11 cellular contexts compared by ENCODE assay signal in genomic region chr2:101124061-101124460, GRCh38. TPM values are rescaled to one million over a fixed set of nuclear protein-coding genes. Genes with fewer than 3 reads are reported as not detected.
DNase-seq lines count a peak whose midpoint lies in the region; ATAC-seq and TF ChIP-seq lines count a peak whose summit lies in the region.
"Had no signal": no experiment of that assay in that cellular context is flagged by ENCODE, and none has a peak within 500 bp of the region (broad histone marks: within the 10 kb centered on the region; RNA-seq: fewer than 3 reads in every experiment).

No MANE protein-coding gene starts in this region.

- H3K9me3 ChIP-seq in AG04450 (ENCODE audit: control insufficient read depth, insufficient read depth, low read length), result no peaks in the 10 kb centered on the region
- no peaks in the 10 kb centered on the region for H3K9me3 ChIP-seq in Peyer's patch
- H3K9me3 ChIP-seq in esophagus muscularis mucosa, result no peaks in the 10 kb centered on the region

- peak in 1 of 2 donors; percentile 41 for TF ChIP-seq POLR2A in Peyer's patch (IDR thresholded peaks at IDR 0.05)
- no peak for TF ChIP-seq POLR2A in esophagus muscularis mucosa (IDR thresholded peaks at IDR 0.05; ENCODE audit: low read depth)

- no peaks in the 10 kb centered on the region for H3K9me3 Mint-ChIP-seq in osteocyte (ENCODE audit: unreplicated experiment)
- H3K9me3 Mint-ChIP-seq: activated naive CD4-positive, alpha-beta T cell treated with anti-CD3 and anti-CD28 coated beads for 36 hours had no signal

- intact Hi-C loops in esophagus muscularis mucosa (cut with DNase I), result no loop called here

- no peak for TF ChIP-seq CTCF in AG04450 (IDR thresholded peaks at IDR 0.05; ENCODE audit: low read depth, low read length)
- no peak for TF ChIP-seq CTCF in Peyer's patch (IDR thresholded peaks at IDR 0.05)
- TF ChIP-seq CTCF in esophagus muscularis mucosa (IDR thresholded peaks at IDR 0.05), result no peak
- TF ChIP-seq CTCF in osteocyte (IDR thresholded peaks at IDR 0.05), result no peak
- TF ChIP-seq CTCF in GM10248 (IDR thresholded peaks at IDR 0.05; ENCODE audit: control extremely low read depth, extremely low read depth, low read depth, missing control alignments), result no peak

- 90% methylated on average over 2 of the region's 2 CpGs for WGBS in esophagus muscularis mucosa

- peaks cover 74% of the 10 kb centered on the region for H3K4me1 Mint-ChIP-seq in osteocyte (ENCODE audit: unreplicated experiment)

- peaks cover 0 to 61% (median 7%) of the 10 kb centered on the region in 4 donors for H3K4me1 ChIP-seq in Peyer's patch
- H3K4me1 ChIP-seq in esophagus muscularis mucosa, result peaks cover 59 to 80% (median 64%) of the 10 kb centered on the region in 4 donors

- H3K27me3 ChIP-seq in AG04450 (ENCODE audit: control insufficient read depth, insufficient read depth, low read length), result peaks cover 2% of the 10 kb centered on the region
- no peaks in the 10 kb centered on the region for H3K27me3 ChIP-seq in Peyer's patch
- no peaks in the 10 kb centered on the region for H3K27me3 ChIP-seq in esophagus muscularis mucosa

- no peak overlapping the region for H3K4me3 ChIP-seq in AG04450 (ENCODE audit: low read depth, low read length)
- peak overlapping the region in 2 of 4 donors; percentile 2 to 16 for H3K4me3 ChIP-seq in Peyer's patch
- H3K4me3 ChIP-seq in esophagus muscularis mucosa, result no peak overlapping the region

- H3K36me3 ChIP-seq in Peyer's patch (peaks cover 0 to 4% (median 0%) of the 10 kb centered on the region in 3 donors), esophagus muscularis mucosa (no peaks in the 10 kb centered on the region)

- no peak for TF ChIP-seq EP300 in esophagus muscularis mucosa (IDR thresholded peaks at IDR 0.05)

- H3K27me3 Mint-ChIP-seq in osteocyte (ENCODE audit: unreplicated experiment), result no peaks in the 10 kb centered on the region

- DNase-seq in AG04450 (ENCODE audit: low read depth, low spot score), result no peak
- no peak for DNase-seq in Peyer's patch
- no peak for DNase-seq in esophagus muscularis mucosa (ENCODE audit: extremely low spot score)
- DNase-seq in osteocyte (ENCODE audit: extremely low spot score, unreplicated experiment), result no peak
- DNase-seq in stimulated activated CD4-positive, alpha-beta T cell treated with anti-CD3 and anti-CD28 coated beads, Interleukin-2, amount 100 ng/mL, for 24 hours, result no peak
- no peak for DNase-seq in GM10248 (ENCODE audit: extremely low spot score)
- DNase-seq in DMS53 (lab: John Stamatoyannopoulos, UW), result no peak
- DNase-seq: activated naive CD4-positive, alpha-beta T cell treated with anti-CD3 and anti-CD28 coated beads for 36 hours; effector memory CD4-positive, alpha-beta T cell; NCI-H2227 treated with DMSO at 0.1 percent for 48 hours had no signal

- CTCF ChIA-PET in AG04450 (lab: Charles Lee), result no interaction called here
- CTCF ChIA-PET in GM10248 (lab: Yijun Ruan, JAX), result interaction anchor here (0.9 to 1.6 kb wide), 4 partner anchors 10 to 73 kb away, joined by 3 to 5 read pairs (median 3); no protein-coding TSS in a partner anchor

- POLR2A ChIA-PET in AG04450 (lab: Yijun Ruan, JAX) (interaction anchor here (1.0 kb wide), 1 partner anchor 26 kb away, joined by 4 read pairs; no protein-coding TSS in a partner anchor), GM10248 (lab: Yijun Ruan, JAX) (no interaction called here)

- peak overlapping the region; percentile 48 for H3K27ac ChIP-seq in AG04450 (ENCODE audit: low read depth, low read length)
- H3K27ac ChIP-seq in Peyer's patch, result peak overlapping the region; percentile 25 to 89 (median 68)
- H3K27ac ChIP-seq in esophagus muscularis mucosa (replicated peaks in 1 of 4), result peak overlapping the region; percentile 68 to 80 (median 74)

- H3K36me3 Mint-ChIP-seq in osteocyte (ENCODE audit: unreplicated experiment), result peaks cover 2% of the 10 kb centered on the region

- ATAC-seq in HG02852 (IDR thresholded peaks at IDR 0.05; ENCODE audit: unreplicated experiment), result no peak

- H3K27ac Mint-ChIP-seq in osteocyte (ENCODE audit: unreplicated experiment), result peak overlapping the region; percentile 80
- H3K27ac Mint-ChIP-seq: activated naive CD4-positive, alpha-beta T cell treated with anti-CD3 and anti-CD28 coated beads for 36 hours had no signal

- H3K4me3 Mint-ChIP-seq in osteocyte (ENCODE audit: unreplicated experiment), result no peak overlapping the region
- H3K4me3 Mint-ChIP-seq: activated naive CD4-positive, alpha-beta T cell treated with anti-CD3 and anti-CD28 coated beads for 36 hours had no signal

RNA-seq across cellular contexts. Expression of gene TBC1D8, which starts 27.1 kb away (rescaled TPM):
- polyA plus RNA-seq in AG04450 (2011; rRNA removed), result 2.3 and 2.5 TPM in 2 replicates
- 3.8 and 7.1 TPM in 2 replicates for polyA minus RNA-seq in AG04450 (2011; rRNA and poly(A)+ RNA removed)
- total RNA-seq in Peyer's patch (100 to 1,000 TPM in 3 of 4 donors, 10 to 100 TPM in 1; 77.6 to 511 (median 239) TPM), esophagus muscularis mucosa (10 to 100 TPM; 16.7 to 23.4 (median 20.4) TPM), osteocyte (15.2 and 16.3 TPM in 2 replicates)
